8 cellular contexts compared by ENCODE assay signal in genomic region chr17:76671123-76671911, GRCh38. TPM values are rescaled to one million over a fixed set of nuclear protein-coding genes. Genes with fewer than 3 reads are reported as not detected.
DNase-seq lines count a peak whose midpoint lies in the region; ATAC-seq and TF ChIP-seq lines count a peak whose summit lies in the region.

No MANE protein-coding gene starts in this region.

- peak overlapping the region; percentile 78 for H3K27ac ChIP-seq in C4-2B

- intact Hi-C loops in dendritic cell treated with granulocyte-macrophage colony-stimulating factor and Interleukin-4, amounts not matched to agents 40 ng/mL and 50 ng/mL, for 4 days (cut with micrococcal nuclease), result no loop called here

- peak overlapping the region; percentile 91 for H3K27ac Mint-ChIP-seq in dendritic cell treated with granulocyte-macrophage colony-stimulating factor and Interleukin-4, amounts not matched to agents 40 ng/mL and 50 ng/mL, for 4 days

- H3K36me3 Mint-ChIP-seq in dendritic cell treated with granulocyte-macrophage colony-stimulating factor and Interleukin-4, amounts not matched to agents 40 ng/mL and 50 ng/mL, for 4 days (ENCODE audit: low read depth), result no peaks in the 10 kb centered on the region

- no peak for TF ChIP-seq CTCF in C4-2B (conservative IDR thresholded peaks at IDR 0.05)

- no peaks in the 10 kb centered on the region for H3K9me3 Mint-ChIP-seq in dendritic cell treated with granulocyte-macrophage colony-stimulating factor and Interleukin-4, amounts not matched to agents 40 ng/mL and 50 ng/mL, for 4 days

- H3K27me3 Mint-ChIP-seq in dendritic cell treated with granulocyte-macrophage colony-stimulating factor and Interleukin-4, amounts not matched to agents 40 ng/mL and 50 ng/mL, for 4 days, result peaks cover 11% of the 10 kb centered on the region

- H3K4me3 Mint-ChIP-seq in dendritic cell treated with granulocyte-macrophage colony-stimulating factor and Interleukin-4, amounts not matched to agents 40 ng/mL and 50 ng/mL, for 4 days, result peak overlapping the region; percentile 84

- peaks cover 24% of the 10 kb centered on the region for H3K4me1 Mint-ChIP-seq in dendritic cell treated with granulocyte-macrophage colony-stimulating factor and Interleukin-4, amounts not matched to agents 40 ng/mL and 50 ng/mL, for 4 days (ENCODE audit: low read depth)

- peak; percentile 99 for DNase-seq in NCI-H748 (lab: John Stamatoyannopoulos, UW; ENCODE audit: unreplicated experiment)
- DNase-seq in activated CD4-positive, alpha-beta T cell treated with anti-CD3 and anti-CD28 coated beads, Interleukin-2, amount 50 U/mL, for 24 hours (ENCODE audit: low read depth in 1 of 2, low spot score in 1 of 2), result peak; percentile 92 to 99
- DNase-seq in left lobe of liver (ENCODE audit: low spot score), result peak; percentile 100
- peak; percentile 99 for DNase-seq in stimulated activated CD4-positive, alpha-beta T cell treated with anti-CD3 and anti-CD28 coated beads, Interleukin-2, amount 100 ng/mL, for 24 hours

- peak; percentile 97 for ATAC-seq in GM19395 (IDR thresholded peaks at IDR 0.05; ENCODE audit: unreplicated experiment)
- ATAC-seq in HG03558 (IDR thresholded peaks at IDR 0.05; ENCODE audit: extremely low read depth, unreplicated experiment), result peak; percentile 87
- peak; percentile 97 for ATAC-seq in left lobe of liver

RNA-seq across cellular contexts. Expression of gene ST6GALNAC1, which starts 27.8 kb away (rescaled TPM):
- total RNA-seq in left lobe of liver, result 0.75 TPM

RNA-seq across cellular contexts. Expression of gene MXRA7, which starts 39.4 kb away (rescaled TPM):
- total RNA-seq in left lobe of liver, result 9.3 TPM

RNA-seq across cellular contexts. Expression of gene JMJD6, which starts 55.1 kb away (rescaled TPM):
- 11.3 TPM for total RNA-seq in left lobe of liver

RNA-seq across cellular contexts. Expression of gene METTL23, which starts 55.3 kb away (rescaled TPM):
- total RNA-seq in left lobe of liver, result 17.5 TPM

Comparison
In these comparisons a context has a peak if more than half of its experiments do, and no peak if none do; other contexts are left out.
1. Peak in every context shown above with its lines: DNase-seq, ATAC-seq and H3K27ac ChIP-seq.